Comparison of ENCODE assay signal across 23 cellular contexts in genomic region chrX:41919870-41920269, GRCh38. TPM values are rescaled to one million over a fixed set of nuclear protein-coding genes. Genes with fewer than 3 reads are reported as not detected.
A peak's percentile ranks its signal among the peaks of the same experiment; 100 is the strongest.
DNase-seq lines count a peak whose midpoint lies in the region; ATAC-seq, FAIRE-seq and TF ChIP-seq lines count a peak whose summit lies in the region.
"Had no signal": no experiment of that assay in that cellular context is flagged by ENCODE, and none has a peak within 500 bp of the region (broad histone marks: within the 10 kb centered on the region; RNA-seq: fewer than 3 reads in every experiment).

No MANE protein-coding gene starts in this region.

- H3K27me3 ChIP-seq in Loucy (ENCODE audit: insufficient read depth, low read length, poor library complexity, severe bottlenecking) (no peaks in the 10 kb centered on the region), pancreas (no peaks in the 10 kb centered on the region), heart right ventricle (peaks cover 0 to 25% (median 0%) of the 10 kb centered on the region in 7 donors)

- peak overlapping the region; percentile 60 for H3K4me3 Mint-ChIP-seq in activated T-cell treated with anti-CD3 and anti-CD28 coated beads, Interleukin-2, amount 50 U/mL, for 24 hours
- no peak overlapping the region for H3K4me3 Mint-ChIP-seq in activated naive CD8-positive, alpha-beta T cell treated with anti-CD3 and anti-CD28 coated beads, Interleukin-2, amount 50 U/mL, for 24 hours
- H3K4me3 Mint-ChIP-seq: B cell had no signal

- H3K4me3 ChIP-seq in Loucy (ENCODE audit: low read length, poor library complexity, severe bottlenecking) (peak overlapping the region; percentile 93), pancreas (no peak overlapping the region), heart right ventricle (no peak overlapping the region)
- H3K4me3 ChIP-seq: coronary artery, lower lobe of right lung had no signal

- peak overlapping the region; percentile 44 for H3K27ac Mint-ChIP-seq in activated T-cell treated with anti-CD3 and anti-CD28 coated beads, Interleukin-2, amount 50 U/mL, for 24 hours
- peak overlapping the region; percentile 72 for H3K27ac Mint-ChIP-seq in activated naive CD8-positive, alpha-beta T cell treated with anti-CD3 and anti-CD28 coated beads, Interleukin-2, amount 50 U/mL, for 24 hours
- H3K27ac Mint-ChIP-seq: B cell had no signal

- H3K36me3 Mint-ChIP-seq in activated T-cell treated with anti-CD3 and anti-CD28 coated beads, Interleukin-2, amount 50 U/mL, for 24 hours (ENCODE audit: low read depth) = peaks cover 5% of the 10 kb centered on the region
- no peaks in the 10 kb centered on the region for H3K36me3 Mint-ChIP-seq in activated naive CD8-positive, alpha-beta T cell treated with anti-CD3 and anti-CD28 coated beads, Interleukin-2, amount 50 U/mL, for 24 hours (ENCODE audit: low read depth)

- TF ChIP-seq CTCF in Loucy (conservative IDR thresholded peaks at IDR 0.05; ENCODE audit: low read length) (no peak), pancreas (IDR thresholded peaks at IDR 0.05) (no peak), heart right ventricle (IDR thresholded peaks at IDR 0.05) (no peak)

- peaks cover 37% of the 10 kb centered on the region for H3K27me3 Mint-ChIP-seq in activated T-cell treated with anti-CD3 and anti-CD28 coated beads, Interleukin-2, amount 50 U/mL, for 24 hours
- no peaks in the 10 kb centered on the region for H3K27me3 Mint-ChIP-seq in activated naive CD8-positive, alpha-beta T cell treated with anti-CD3 and anti-CD28 coated beads, Interleukin-2, amount 50 U/mL, for 24 hours
- H3K27me3 Mint-ChIP-seq: B cell had no signal

- no peak for ATAC-seq in activated naive CD8-positive, alpha-beta T cell treated with anti-CD3 and anti-CD28 coated beads, Interleukin-2, amount 50 U/mL, for 24 hours
- ATAC-seq in pancreas (no peak), heart right ventricle (no peak)
- ATAC-seq: lower lobe of right lung had no signal

- H3K79me2 ChIP-seq in Loucy (ENCODE audit: insufficient read depth, low read length) = peaks cover 74% of the 10 kb centered on the region

- H2AFZ ChIP-seq in Loucy (ENCODE audit: low read length) = no peak overlapping the region

- H3K4me2 ChIP-seq in Loucy (ENCODE audit: low read depth, low read length, poor library complexity, severe bottlenecking) = peak overlapping the region; percentile 89

- no peak for DNase-seq in activated T-cell treated with anti-CD3 and anti-CD28 coated beads, Interleukin-2, amount 50 U/mL, for 24 hours
- DNase-seq in activated T-cell treated with anti-CD3 and anti-CD28 coated beads for 4 hours (no peak), pancreas (no peak), heart right ventricle (no peak), NOMO-1 treated with dmso at 0.1 percent for 144 hours (lab: John Stamatoyannopoulos, UW; ENCODE audit: unreplicated experiment) (no peak)
- no peak for DNase-seq in activated naive CD8-positive, alpha-beta T cell treated with anti-CD3 and anti-CD28 coated beads, Interleukin-2, amount 50 U/mL, for 24 hours
- no peak for DNase-seq in NK-92 treated with Interleukin-12 subunit alpha and Interleukin-12 subunit beta, amount 100 ng/mL, for 24 hours (lab: John Stamatoyannopoulos, UW)
- DNase-seq: activated CD4-positive, alpha-beta T cell treated with anti-CD3 and anti-CD28 coated beads for 4 hours; lower lobe of right lung; NCI-H1417; NCI-H524; occipital lobe; retina; Right ventricle myocardium superior; stimulated activated CD4-positive, alpha-beta T cell treated with anti-CD3 and anti-CD28 coated beads, Interleukin-12 subunit alpha, Interleukin-12 subunit beta, amount 100 ng/mL, for 4 hours; SW 1271 had no signal

- H3F3A ChIP-seq in Loucy (ENCODE audit: low read depth) = no peaks in the 10 kb centered on the region

- peak; percentile 5 for FAIRE-seq in pancreas (lab: Jason Lieb, UNC)
- FAIRE-seq: A204.1, TTC549, urothelium cell line had no signal

- no peaks in the 10 kb centered on the region for H3K36me3 ChIP-seq in Loucy (ENCODE audit: insufficient read depth, low read length)
- no peaks in the 10 kb centered on the region for H3K36me3 ChIP-seq in pancreas
- no peaks in the 10 kb centered on the region for H3K36me3 ChIP-seq in heart right ventricle
- H3K36me3 ChIP-seq: lower lobe of right lung had no signal

- intact Hi-C loops in pancreas (cut with DNase I) (no loop called here), heart right ventricle (cut with DNase I) (no loop called here)

- H3K9me2 ChIP-seq in Loucy (replicated peaks; ENCODE audit: low read depth, low read length) = no peaks in the 10 kb centered on the region

- H4K20me1 ChIP-seq in Loucy (ENCODE audit: insufficient read depth, low read length, poor library complexity, severe bottlenecking) = peaks cover 55% of the 10 kb centered on the region

- H3K9me3 ChIP-seq in Loucy (ENCODE audit: insufficient read depth, low read depth, low read length) (no peaks in the 10 kb centered on the region), pancreas (no peaks in the 10 kb centered on the region), heart right ventricle (no peaks in the 10 kb centered on the region)
- H3K9me3 ChIP-seq: lower lobe of right lung had no signal

- WGBS in pancreas, 2 donors = 81 to 94% methylated on average over 2 of the region's 2 CpGs
- WGBS in heart right ventricle, 2 donors = 84 to 90% methylated on average over 2 of the region's 2 CpGs

- H3K4me1 ChIP-seq in Loucy (ENCODE audit: insufficient read depth, low read length, poor library complexity, severe bottlenecking) = peaks cover 27% of the 10 kb centered on the region
- peaks cover 0 to 7% (median 0%) of the 10 kb centered on the region in 3 donors for H3K4me1 ChIP-seq in pancreas
- peaks cover 0 to 16% (median 0%) of the 10 kb centered on the region in 9 donors for H3K4me1 ChIP-seq in heart right ventricle

- H3K4me1 Mint-ChIP-seq in activated T-cell treated with anti-CD3 and anti-CD28 coated beads, Interleukin-2, amount 50 U/mL, for 24 hours (ENCODE audit: low read depth) = peaks cover 63% of the 10 kb centered on the region
- peaks cover 59% of the 10 kb centered on the region for H3K4me1 Mint-ChIP-seq in activated naive CD8-positive, alpha-beta T cell treated with anti-CD3 and anti-CD28 coated beads, Interleukin-2, amount 50 U/mL, for 24 hours

- H3K9ac ChIP-seq in Loucy (ENCODE audit: low read depth, low read length, poor library complexity, severe bottlenecking) = peak overlapping the region; percentile 83

- no peaks in the 10 kb centered on the region for H3K9me3 Mint-ChIP-seq in activated T-cell treated with anti-CD3 and anti-CD28 coated beads, Interleukin-2, amount 50 U/mL, for 24 hours
- H3K9me3 Mint-ChIP-seq in activated naive CD8-positive, alpha-beta T cell treated with anti-CD3 and anti-CD28 coated beads, Interleukin-2, amount 50 U/mL, for 24 hours = no peaks in the 10 kb centered on the region

- H3K27ac ChIP-seq in pancreas (no peak overlapping the region), heart right ventricle (no peak overlapping the region)
- H3K27ac ChIP-seq: coronary artery, HL-60, lower lobe of right lung had no signal

RNA-seq across cellular contexts. Expression of gene CASK, which starts 3.5 kb away (rescaled TPM):
- 10 to 100 TPM; 21.7 to 42.5 (median 25.5) TPM for total RNA-seq in pancreas
- polyA plus RNA-seq in pancreas = 1 to 10 TPM; 4.7 to 6.6 TPM
- 10 to 100 TPM in 9 of 10 donors, 1 to 10 TPM in 1; 7.5 to 20.7 (median 13.5) TPM for total RNA-seq in heart right ventricle
- polyA plus RNA-seq in heart right ventricle = 1 to 10 TPM; 2.2 to 3.9 TPM
